In genomic region chr20:63514520-63514919, GRCh38 we compare ENCODE assay signal across 11 cellular contexts. TPM values are rescaled to one million over a fixed set of nuclear protein-coding genes. Genes with fewer than 3 reads are reported as not detected.
"Had no signal": no experiment of that assay in that cellular context is flagged by ENCODE, and none has a peak within 500 bp of the region (broad histone marks: within the 10 kb centered on the region; RNA-seq: fewer than 3 reads in every experiment).

No MANE protein-coding gene starts in this region.

RNA-seq across cellular contexts. Expression of gene PTK6, which starts 22.7 kb away (rescaled TPM):
- total RNA-seq: left ventricle myocardium superior, right atrium auricular region had no signal

RNA-seq across cellular contexts. Expression of gene SRMS, which starts 33.0 kb away (rescaled TPM):
- total RNA-seq: activated CD4-positive, alpha-beta memory T cell treated with anti-CD3 and anti-CD28 coated beads, Interleukin-2, amount 10 ng/mL, durations not matched to agents 7 days and 5 days; activated naive CD4-positive, alpha-beta T cell treated with anti-CD3 and anti-CD28 coated beads for 36 hours; activated T-cell treated with anti-CD3 and anti-CD28 coated beads, Interleukin-2, amount 50 U/mL, for 72 hours; dorsolateral prefrontal cortex; esophagus squamous epithelium; gastroesophageal sphincter; left ventricle myocardium superior; pancreas; psoas muscle; right atrium auricular region; thyroid gland had no signal
- polyA plus RNA-seq: pancreas, psoas muscle had no signal

RNA-seq across cellular contexts. Expression of gene FNDC11, which starts 39.4 kb away (rescaled TPM):
- total RNA-seq: right atrium auricular region had no signal
